ENCODE assay signal across 1 cellular context in genomic region chr1:55134152-55134808, GRCh38.
TF ChIP-seq lines count a peak whose summit lies in the region.

No MANE protein-coding gene starts in this region.

TF ChIP-seq in GM23338, 12 proteins besides CTCF, POLR2A, EP300 and RAD21 (continued from another document):
- TF ChIP-seq, protein P1, sequence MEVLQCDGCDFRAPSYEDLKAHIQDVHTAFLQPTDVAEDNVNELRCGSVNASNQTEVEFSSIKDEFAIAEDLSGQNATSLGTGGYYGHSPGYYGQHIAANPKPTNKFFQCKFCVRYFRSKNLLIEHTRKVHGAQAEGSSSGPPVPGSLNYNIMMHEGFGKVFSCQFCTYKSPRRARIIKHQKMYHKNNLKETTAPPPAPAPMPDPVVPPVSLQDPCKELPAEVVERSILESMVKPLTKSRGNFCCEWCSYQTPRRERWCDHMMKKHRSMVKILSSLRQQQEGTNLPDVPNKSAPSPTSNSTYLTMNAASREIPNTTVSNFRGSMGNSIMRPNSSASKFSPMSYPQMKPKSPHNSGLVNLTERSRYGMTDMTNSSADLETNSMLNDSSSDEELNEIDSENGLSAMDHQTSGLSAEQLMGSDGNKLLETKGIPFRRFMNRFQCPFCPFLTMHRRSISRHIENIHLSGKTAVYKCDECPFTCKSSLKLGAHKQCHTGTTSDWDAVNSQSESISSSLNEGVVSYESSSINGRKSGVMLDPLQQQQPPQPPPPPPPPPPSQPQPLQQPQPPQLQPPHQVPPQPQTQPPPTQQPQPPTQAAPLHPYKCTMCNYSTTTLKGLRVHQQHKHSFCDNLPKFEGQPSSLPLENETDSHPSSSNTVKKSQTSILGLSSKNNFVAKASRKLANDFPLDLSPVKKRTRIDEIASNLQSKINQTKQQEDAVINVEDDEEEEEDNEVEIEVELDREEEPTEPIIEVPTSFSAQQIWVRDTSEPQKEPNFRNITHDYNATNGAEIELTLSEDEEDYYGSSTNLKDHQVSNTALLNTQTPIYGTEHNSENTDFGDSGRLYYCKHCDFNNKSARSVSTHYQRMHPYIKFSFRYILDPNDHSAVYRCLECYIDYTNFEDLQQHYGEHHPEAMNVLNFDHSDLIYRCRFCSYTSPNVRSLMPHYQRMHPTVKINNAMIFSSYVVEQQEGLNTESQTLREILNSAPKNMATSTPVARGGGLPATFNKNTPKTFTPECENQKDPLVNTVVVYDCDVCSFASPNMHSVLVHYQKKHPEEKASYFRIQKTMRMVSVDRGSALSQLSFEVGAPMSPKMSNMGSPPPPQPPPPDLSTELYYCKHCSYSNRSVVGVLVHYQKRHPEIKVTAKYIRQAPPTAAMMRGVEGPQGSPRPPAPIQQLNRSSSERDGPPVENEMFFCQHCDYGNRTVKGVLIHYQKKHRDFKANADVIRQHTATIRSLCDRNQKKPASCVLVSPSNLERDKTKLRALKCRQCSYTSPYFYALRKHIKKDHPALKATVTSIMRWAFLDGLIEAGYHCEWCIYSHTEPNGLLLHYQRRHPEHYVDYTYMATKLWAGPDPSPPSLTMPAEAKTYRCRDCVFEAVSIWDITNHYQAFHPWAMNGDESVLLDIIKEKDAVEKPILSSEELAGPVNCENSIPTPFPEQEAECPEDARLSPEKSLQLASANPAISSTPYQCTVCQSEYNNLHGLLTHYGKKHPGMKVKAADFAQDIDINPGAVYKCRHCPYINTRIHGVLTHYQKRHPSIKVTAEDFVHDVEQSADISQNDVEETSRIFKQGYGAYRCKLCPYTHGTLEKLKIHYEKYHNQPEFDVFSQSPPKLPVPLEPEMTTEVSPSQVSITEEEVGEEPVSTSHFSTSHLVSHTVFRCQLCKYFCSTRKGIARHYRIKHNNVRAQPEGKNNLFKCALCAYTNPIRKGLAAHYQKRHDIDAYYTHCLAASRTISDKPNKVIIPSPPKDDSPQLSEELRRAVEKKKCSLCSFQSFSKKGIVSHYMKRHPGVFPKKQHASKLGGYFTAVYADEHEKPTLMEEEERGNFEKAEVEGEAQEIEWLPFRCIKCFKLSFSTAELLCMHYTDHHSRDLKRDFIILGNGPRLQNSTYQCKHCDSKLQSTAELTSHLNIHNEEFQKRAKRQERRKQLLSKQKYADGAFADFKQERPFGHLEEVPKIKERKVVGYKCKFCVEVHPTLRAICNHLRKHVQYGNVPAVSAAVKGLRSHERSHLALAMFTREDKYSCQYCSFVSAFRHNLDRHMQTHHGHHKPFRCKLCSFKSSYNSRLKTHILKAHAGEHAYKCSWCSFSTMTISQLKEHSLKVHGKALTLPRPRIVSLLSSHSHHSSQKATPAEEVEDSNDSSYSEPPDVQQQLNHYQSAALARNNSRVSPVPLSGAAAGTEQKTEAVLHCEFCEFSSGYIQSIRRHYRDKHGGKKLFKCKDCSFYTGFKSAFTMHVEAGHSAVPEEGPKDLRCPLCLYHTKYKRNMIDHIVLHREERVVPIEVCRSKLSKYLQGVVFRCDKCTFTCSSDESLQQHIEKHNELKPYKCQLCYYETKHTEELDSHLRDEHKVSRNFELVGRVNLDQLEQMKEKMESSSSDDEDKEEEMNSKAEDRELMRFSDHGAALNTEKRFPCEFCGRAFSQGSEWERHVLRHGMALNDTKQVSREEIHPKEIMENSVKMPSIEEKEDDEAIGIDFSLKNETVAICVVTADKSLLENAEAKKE (CRISPR knock-in tag; IDR thresholded peaks at IDR 0.05), result no peak
- TF ChIP-seq EZH2 (IDR thresholded peaks at IDR 0.05; ENCODE audit: low read depth, unreplicated experiment), result no peak
- TF ChIP-seq, protein P2, sequence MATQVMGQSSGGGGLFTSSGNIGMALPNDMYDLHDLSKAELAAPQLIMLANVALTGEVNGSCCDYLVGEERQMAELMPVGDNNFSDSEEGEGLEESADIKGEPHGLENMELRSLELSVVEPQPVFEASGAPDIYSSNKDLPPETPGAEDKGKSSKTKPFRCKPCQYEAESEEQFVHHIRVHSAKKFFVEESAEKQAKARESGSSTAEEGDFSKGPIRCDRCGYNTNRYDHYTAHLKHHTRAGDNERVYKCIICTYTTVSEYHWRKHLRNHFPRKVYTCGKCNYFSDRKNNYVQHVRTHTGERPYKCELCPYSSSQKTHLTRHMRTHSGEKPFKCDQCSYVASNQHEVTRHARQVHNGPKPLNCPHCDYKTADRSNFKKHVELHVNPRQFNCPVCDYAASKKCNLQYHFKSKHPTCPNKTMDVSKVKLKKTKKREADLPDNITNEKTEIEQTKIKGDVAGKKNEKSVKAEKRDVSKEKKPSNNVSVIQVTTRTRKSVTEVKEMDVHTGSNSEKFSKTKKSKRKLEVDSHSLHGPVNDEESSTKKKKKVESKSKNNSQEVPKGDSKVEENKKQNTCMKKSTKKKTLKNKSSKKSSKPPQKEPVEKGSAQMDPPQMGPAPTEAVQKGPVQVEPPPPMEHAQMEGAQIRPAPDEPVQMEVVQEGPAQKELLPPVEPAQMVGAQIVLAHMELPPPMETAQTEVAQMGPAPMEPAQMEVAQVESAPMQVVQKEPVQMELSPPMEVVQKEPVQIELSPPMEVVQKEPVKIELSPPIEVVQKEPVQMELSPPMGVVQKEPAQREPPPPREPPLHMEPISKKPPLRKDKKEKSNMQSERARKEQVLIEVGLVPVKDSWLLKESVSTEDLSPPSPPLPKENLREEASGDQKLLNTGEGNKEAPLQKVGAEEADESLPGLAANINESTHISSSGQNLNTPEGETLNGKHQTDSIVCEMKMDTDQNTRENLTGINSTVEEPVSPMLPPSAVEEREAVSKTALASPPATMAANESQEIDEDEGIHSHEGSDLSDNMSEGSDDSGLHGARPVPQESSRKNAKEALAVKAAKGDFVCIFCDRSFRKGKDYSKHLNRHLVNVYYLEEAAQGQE (IDR thresholded peaks at IDR 0.05; ENCODE audit: unreplicated experiment), result no peak
- TF ChIP-seq ZNF331 (CRISPR knock-in tag; IDR thresholded peaks at IDR 0.05; ENCODE audit: low read depth), result no peak
